In the genomic region with DNA sequence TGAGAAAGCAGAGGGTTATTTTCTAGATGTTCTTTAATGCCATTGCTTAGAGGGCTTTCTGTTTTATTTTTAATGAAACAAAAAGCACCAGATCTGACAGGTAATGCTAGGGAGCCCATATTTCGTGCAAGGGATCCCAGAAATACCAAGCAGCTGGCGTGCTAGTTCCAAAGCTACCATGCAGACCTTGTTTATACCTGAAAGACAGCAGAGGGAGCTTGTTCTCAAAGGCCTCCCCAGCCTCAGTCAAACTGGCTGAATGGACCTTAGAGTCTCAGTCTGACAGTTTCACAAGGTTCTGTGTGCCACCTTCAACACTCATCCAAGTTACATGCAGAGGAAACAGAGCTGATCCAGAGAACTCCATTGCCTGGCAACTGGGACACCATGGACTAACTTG, we compare ENCODE assay signal across 23 cellular contexts. TPM values are rescaled to one million over a fixed set of nuclear protein-coding genes. Genes with fewer than 3 reads are reported as not detected.
A peak's percentile ranks its signal among the peaks of the same experiment; 100 is the strongest.
DNase-seq lines count a peak whose midpoint lies in the region; ATAC-seq, FAIRE-seq and TF ChIP-seq lines count a peak whose summit lies in the region.
"Had no signal": no experiment of that assay in that cellular context is flagged by ENCODE, and none has a peak within 500 bp of the region (broad histone marks: within the 10 kb centered on the region; RNA-seq: fewer than 3 reads in every experiment).

No MANE protein-coding gene starts in this region.

- no peak for TF ChIP-seq EP300 in GM12878 (IDR thresholded peaks at IDR 0.05; ENCODE audit: borderline replicate concordance in 1 of 2, control insufficient read depth in 1 of 2, low read depth in 2 of 2, low read length in 2 of 2)

- TF ChIP-seq POLR2A in GM12878 (IDR thresholded peaks at IDR 0.05; ENCODE audit: low read depth, low read length): no peak

- no peaks in the 10 kb centered on the region for H3K9me2 ChIP-seq in Karpas-422 (replicated peaks; ENCODE audit: insufficient read depth, low read length)

- H4K91ac ChIP-seq in mesenchymal stem cell (ENCODE audit: low read length): no peak overlapping the region

- RAD21 ChIA-PET in GM12878 (lab: Charles Lee; ENCODE audit: unreplicated experiment): no interaction called here

- no peak overlapping the region for H3K4me3 ChIP-seq in left ventricle myocardium inferior
- H3K4me3 ChIP-seq in right cardiac atrium (ENCODE audit: low read length): no peak overlapping the region
- no peak overlapping the region for H3K4me3 ChIP-seq in Karpas-422 (ENCODE audit: low read length)
- no peak overlapping the region for H3K4me3 ChIP-seq in GM12878
- no peak overlapping the region for H3K4me3 ChIP-seq in mesenchymal stem cell (ENCODE audit: insufficient read depth in 1 of 2, low read depth in 1 of 2, low read length in 2 of 2)
- H3K4me3 ChIP-seq: K562, SK-N-MC had no signal

- H3K18ac ChIP-seq in mesenchymal stem cell (ENCODE audit: low read depth in 1 of 2, low read length in 2 of 2): no peak overlapping the region

- H3K36me3 ChIP-seq in left ventricle myocardium inferior (no peaks in the 10 kb centered on the region), Karpas-422 (ENCODE audit: insufficient read depth, low read length) (no peaks in the 10 kb centered on the region), GM12878 (ENCODE audit: control insufficient read depth in 2 of 2, insufficient read depth in 2 of 2, low read length in 1 of 2) (no peaks in the 10 kb centered on the region), mesenchymal stem cell (ENCODE audit: control insufficient read depth in 1 of 2, insufficient read depth in 2 of 2, low read depth in 1 of 2, low read length in 2 of 2) (no peaks in the 10 kb centered on the region)

- no peak for FAIRE-seq in GM12878 (lab: Jason Lieb, UNC)
- FAIRE-seq: HepG2, K562 had no signal

- H3K9me3 ChIP-seq in left ventricle myocardium inferior (replicated peaks) (no peaks in the 10 kb centered on the region), right cardiac atrium (ENCODE audit: control insufficient read depth, low read length) (no peaks in the 10 kb centered on the region), Karpas-422 (ENCODE audit: low read length) (no peaks in the 10 kb centered on the region), GM12878 (replicated peaks; ENCODE audit: control insufficient read depth, insufficient read depth, low read length) (no peaks in the 10 kb centered on the region), mesenchymal stem cell (ENCODE audit: control insufficient read depth, low read length) (peaks cover 4% of the 10 kb centered on the region)

- CTCF ChIA-PET in GM12878 (lab: Yijun Ruan, JAX): interaction anchor here (0.6 to 0.7 kb wide), 2 partner anchors 9 to 82 kb away, joined by 3 read pairs; no protein-coding TSS in a partner anchor

- H2BK120ac ChIP-seq in mesenchymal stem cell (ENCODE audit: low read depth, low read length): no peak overlapping the region

- H3K27me3 ChIP-seq in left ventricle myocardium inferior (ENCODE audit: low read depth) (peaks cover 17% of the 10 kb centered on the region), right cardiac atrium (ENCODE audit: control insufficient read depth, insufficient read depth) (no peaks in the 10 kb centered on the region), Karpas-422 (ENCODE audit: low read length) (no peaks in the 10 kb centered on the region), GM12878 (replicated peaks in 1 of 2; ENCODE audit: control insufficient read depth in 2 of 2, insufficient read depth in 2 of 2, low read length in 1 of 2) (no peaks in the 10 kb centered on the region), mesenchymal stem cell (ENCODE audit: control insufficient read depth in 1 of 2, insufficient read depth in 1 of 2, low read length in 2 of 2) (peaks cover 0 to 5% of the 10 kb centered on the region in 2 experiments)

- H3K9ac ChIP-seq in Karpas-422 (ENCODE audit: low read length) (no peak overlapping the region), GM12878 (ENCODE audit: control insufficient read depth, insufficient read depth, low read length) (no peak overlapping the region), mesenchymal stem cell (ENCODE audit: low read length) (no peak overlapping the region)

- H3K4ac ChIP-seq in mesenchymal stem cell (ENCODE audit: low read depth in 1 of 2, low read length in 2 of 2): no peak overlapping the region

- H4K20me1 ChIP-seq in Karpas-422 (ENCODE audit: insufficient read depth, low read depth, low read length): no peaks in the 10 kb centered on the region
- no peaks in the 10 kb centered on the region; the same call in 1 of the 2 replicates for H4K20me1 ChIP-seq in GM12878 (ENCODE audit: control insufficient read depth, insufficient read depth)

- H2BK15ac ChIP-seq in mesenchymal stem cell (ENCODE audit: low read depth, poor library complexity, severe bottlenecking): no peak overlapping the region

- H2AFZ ChIP-seq in Karpas-422 (ENCODE audit: low read length) (no peak overlapping the region), GM12878 (ENCODE audit: control insufficient read depth, low read depth, low read length) (no peak overlapping the region), mesenchymal stem cell (ENCODE audit: low read depth, low read length) (no peak overlapping the region)

- intact Hi-C loops in left ventricle myocardium inferior (cut with micrococcal nuclease): no loop called here
- intact Hi-C loops in right cardiac atrium (cut with DNase I): no loop called here
- intact Hi-C loops in GM12878 (cut with micrococcal nuclease; ENCODE audit: unreplicated experiment): no loop called here

- H3K79me2 ChIP-seq in Karpas-422 (ENCODE audit: low read length) (no peaks in the 10 kb centered on the region), GM12878 (ENCODE audit: control insufficient read depth, insufficient read depth, low read length) (no peaks in the 10 kb centered on the region)

- no peak overlapping the region for H3K14ac ChIP-seq in mesenchymal stem cell (ENCODE audit: low read length in 2 of 2)

- no peak for DNase-seq in left ventricle myocardium inferior
- no peak for DNase-seq in right cardiac atrium
- peak; percentile 55 for DNase-seq in Karpas-422
- DNase-seq in GM12878 (ENCODE audit: low read depth, low spot score): no peak
- no peak for DNase-seq in mesenchymal stem cell
- DNase-seq in effector CD8-positive, alpha-beta T cell (lab: John Stamatoyannopoulos, UW): no peak
- DNase-seq: CD4-positive, CD25-positive, alpha-beta regulatory T cell; DND-41; H7; NCI-H1092 treated with DMSO at 0.1 percent for 48 hours; NCI-H1436 treated with DMSO at 0.1 percent for 48 hours; NCI-H1930; NCI-H2227 treated with DMSO at 0.1 percent for 48 hours; NCI-H510A; NCI-H748 treated with DMSO at 0.1 percent for 48 hours; OCI-M1; RPMI8226; SHP77 had no signal

- H4K8ac ChIP-seq in mesenchymal stem cell (ENCODE audit: low read length): no peak overlapping the region

- no peak overlapping the region for H3K27ac ChIP-seq in left ventricle myocardium inferior (replicated peaks)
- H3K27ac ChIP-seq in right cardiac atrium (ENCODE audit: low read length): no peak overlapping the region
- H3K27ac ChIP-seq in Karpas-422 (ENCODE audit: low read length): no peak overlapping the region
- no peak overlapping the region for H3K27ac ChIP-seq in GM12878 (ENCODE audit: control insufficient read depth, insufficient read depth)
- no peak overlapping the region for H3K27ac ChIP-seq in mesenchymal stem cell (ENCODE audit: low read length, poor library complexity, severe bottlenecking)
- H3K27ac ChIP-seq: SK-N-MC had no signal

- in situ Hi-C loops in GM12878 (cut with MboI): no loop called here

- H3K4me1 ChIP-seq in left ventricle myocardium inferior (no peaks in the 10 kb centered on the region), right cardiac atrium (ENCODE audit: control insufficient read depth, insufficient read depth, low read length) (no peaks in the 10 kb centered on the region), Karpas-422 (ENCODE audit: low read length) (no peaks in the 10 kb centered on the region), GM12878 (ENCODE audit: control insufficient read depth, insufficient read depth, low read length) (no peaks in the 10 kb centered on the region), mesenchymal stem cell (ENCODE audit: control insufficient read depth, insufficient read depth, low read depth, low read length) (peaks cover 15% of the 10 kb centered on the region)

- 0 out of 2 replicates have a peak, but pooled peaks have one; percentile 3 for TF ChIP-seq RAD21 in GM12878 (IDR thresholded peaks at IDR 0.05; ENCODE audit: insufficient read depth, low read depth, low read length)

- H3K4me2 ChIP-seq in Karpas-422 (ENCODE audit: low read depth, low read length, poor library complexity, severe bottlenecking): no peak overlapping the region
- no peak overlapping the region for H3K4me2 ChIP-seq in GM12878 (ENCODE audit: control insufficient read depth, insufficient read depth)
- H3K4me2 ChIP-seq in mesenchymal stem cell (ENCODE audit: low read length, poor library complexity, severe bottlenecking): no peak overlapping the region

- TF ChIP-seq CTCF in left ventricle myocardium inferior (IDR thresholded peaks at IDR 0.05; ENCODE audit: borderline replicate concordance): peak; percentile 22
- no peak for TF ChIP-seq CTCF in GM12878 (IDR thresholded peaks at IDR 0.05 in 2 of 3, conservative IDR thresholded peaks at IDR 0.05 in 1 of 3; ENCODE audit: control insufficient read depth in 2 of 3, extremely low read depth in 1 of 3, insufficient read depth in 1 of 3, low read depth in 3 of 3, low read length in 3 of 3)

- SMC1A ChIA-PET in GM12878 (lab: Charles Lee; ENCODE audit: uncharacterized antibody, unreplicated experiment): interaction anchor here (1.0 to 1.8 kb wide), 2 partner anchors 62 to 80 kb away, joined by 3 to 13 read pairs; no protein-coding TSS in a partner anchor

- H2AK5ac ChIP-seq in mesenchymal stem cell (ENCODE audit: low read length, severe bottlenecking): peak overlapping the region; percentile 63

- H3K23ac ChIP-seq in mesenchymal stem cell (ENCODE audit: low read length in 2 of 2): no peak overlapping the region

- H2BK5ac ChIP-seq in mesenchymal stem cell (ENCODE audit: low read depth, low read length, poor library complexity, severe bottlenecking): no peak overlapping the region

- no peak for ATAC-seq in right cardiac atrium
- no peak for ATAC-seq in GM12878
- no peak for ATAC-seq in HG02852 (IDR thresholded peaks at IDR 0.05; ENCODE audit: unreplicated experiment)
- ATAC-seq in GM21390 (IDR thresholded peaks at IDR 0.05; ENCODE audit: unreplicated experiment): no peak
- ATAC-seq: HepG2, K562 had no signal

- BruUV-seq in GM12878 (replicated peaks; lab: Mats Ljungman, UMichigan): no TSS peak

- H2BK12ac ChIP-seq in mesenchymal stem cell (ENCODE audit: low read length in 2 of 2): no peak overlapping the region

- 82% methylated on average over 2 of the region's 2 CpGs for WGBS in right cardiac atrium
- WGBS in GM12878 (ENCODE audit: insufficient coverage, insufficient replicate concordance, low lambda C conversion rate, missing lambda C conversion rate): 4% methylated on average over 2 of the region's 2 CpGs
- 51% methylated on average over 2 of the region's 2 CpGs for WGBS in mesenchymal stem cell

- POLR2A ChIA-PET in GM12878 (lab: Charles Lee): no interaction called here

- H3K79me1 ChIP-seq in mesenchymal stem cell (replicated peaks; ENCODE audit: low read length, poor library complexity, severe bottlenecking): peaks cover 37% of the 10 kb centered on the region

RNA-seq across cellular contexts. Expression of a gene that starts 48.6 kb away (rescaled TPM):
- total RNA-seq in left ventricle myocardium inferior (0.14 TPM), right cardiac atrium (under 1 TPM in 1 of 4 donors, not detected in 3; 0.21 TPM), GM12878 (2014; rRNA removed) (5.4 and 5.6 TPM in 2 replicates), GM12878 (2014; rRNA removed; fragmentation: Illumina TruSeq; extraction: Trizol) (4.7 and 5.4 TPM in 2 replicates), GM12878 (2021) (5.6 TPM in 2 replicates)
- polyA plus RNA-seq in right cardiac atrium (0.25 TPM), GM12878 (2011; rRNA removed) (12.1 and 17.8 TPM in 2 replicates), GM12878 (2014; fragmentation: Illumina TruSeq; extraction: Trizol) (3.4 and 6.6 TPM in 2 replicates), GM12878 (2014; fragmentation: Nextera tagmentation; extraction: Ambion mirVana) (1 to 10 TPM; 3.7 to 4.1 TPM), GM12878 (2014; rRNA removed) (5.8 and 7.1 TPM in 2 replicates), GM12878 (2016; fragmentation: Nextera tagmentation; extraction: Ambion mirVana) (1 to 10 TPM; 6.4 to 7.3 TPM)
- total RNA-seq in Karpas-422 (2014; rRNA removed; shearing (Covaris generic); ENCODE audit: low replicate concordance): 1.6 and 1.7 TPM in 2 replicates
- 16.9 and 21.0 TPM in 2 replicates for total RNA-seq in GM12878 (2013; cell fraction: nucleolus; rRNA removed)
- not detected for polyA plus RNA-seq in GM12878 (2011; ENCODE audit: low read depth)
- polyA plus RNA-seq in GM12878 (2011; cell fraction: cytosol; rRNA removed): 19.1 and 27.2 TPM in 2 replicates
- polyA plus RNA-seq in GM12878 (2011; cell fraction: nucleus; rRNA removed): 34.3 and 40.1 TPM in 2 replicates
- 0.35 TPM in 1 of 2 replicates, not detected in the other for polyA plus RNA-seq in GM12878 (2012)
- polyA minus RNA-seq in GM12878 (2011; rRNA and poly(A)+ RNA removed): 34.4 and 47.5 TPM in 2 replicates
- polyA minus RNA-seq in GM12878 (2011; cell fraction: cytosol; rRNA and poly(A)+ RNA removed): 11.2 and 16.0 TPM in 2 replicates
- polyA minus RNA-seq in GM12878 (2011; cell fraction: nucleus; rRNA and poly(A)+ RNA removed): 14.9 and 31.6 TPM in 2 replicates
- 0.15 TPM for polyA plus RNA-seq in mesenchymal stem cell (2013, experiment 1 of 2)
- polyA plus RNA-seq in mesenchymal stem cell (2013, experiment 2 of 2): 0.16 TPM
- total RNA-seq: CD4-positive, CD25-positive, alpha-beta regulatory T cell; HepG2; K562 had no signal
- polyA plus RNA-seq: CD4-positive, CD25-positive, alpha-beta regulatory T cell; HepG2 had no signal
